In genomic region chr6:4299476-4299875, GRCh38 we compare ENCODE assay signal across 25 cellular contexts.
DNase-seq lines count a peak whose midpoint lies in the region; ATAC-seq and TF ChIP-seq lines count a peak whose summit lies in the region.
"Had no signal": no experiment of that assay in that cellular context is flagged by ENCODE, and none has a peak within 500 bp of the region (broad histone marks: within the 10 kb centered on the region; RNA-seq: fewer than 3 reads in every experiment).

No MANE protein-coding gene starts in this region.

- WGBS in GM23248 (ENCODE audit: low coverage in 1 of 2, low lambda C conversion rate in 2 of 2, missing lambda C conversion rate in 2 of 2), 2 experiments = 83 to 91% methylated on average over 4 of the region's 4 CpGs

- H3K9ac ChIP-seq in GM23248 = no peak overlapping the region
- H3K9ac ChIP-seq: BLaER1 treated with 17β-estradiol and CSF1 and Interleukin-3, amounts not matched to agents 10 nM and 100 nM had no signal

- H3F3A ChIP-seq in GM23248 (ENCODE audit: insufficient read depth) (no peaks in the 10 kb centered on the region), PC-9 (ENCODE audit: insufficient read depth, low read depth) (no peaks in the 10 kb centered on the region)

- H3K36me3 ChIP-seq in GM23248 (ENCODE audit: low read depth) (no peaks in the 10 kb centered on the region), PC-9 (ENCODE audit: low read depth) (no peaks in the 10 kb centered on the region)
- H3K36me3 ChIP-seq in CD8-positive, alpha-beta T cell (ENCODE audit: insufficient read depth, low read length) = no peaks in the 10 kb centered on the region
- H3K36me3 ChIP-seq: BLaER1 treated with 17β-estradiol and CSF1 and Interleukin-3, amounts not matched to agents 10 nM and 100 nM; esophagus squamous epithelium; Peyer's patch; vagina had no signal

- H3K27ac ChIP-seq in GM23248 (no peak overlapping the region), PC-9 (peak overlapping the region; percentile 54), coronary artery (no peak overlapping the region)
- H3K27ac ChIP-seq in CD8-positive, alpha-beta T cell (ENCODE audit: low read depth, low read length) = no peak overlapping the region
- H3K27ac ChIP-seq: BLaER1 treated with 17β-estradiol and CSF1 and Interleukin-3, amounts not matched to agents 10 nM and 100 nM; vagina had no signal

- H3K4me1 ChIP-seq in GM23248 (ENCODE audit: insufficient read depth) (no peaks in the 10 kb centered on the region), PC-9 (replicated peaks; ENCODE audit: insufficient read depth) (0 out of 2 replicates have a peak, but pooled peaks cover 3% of the 10 kb centered on the region)
- no peaks in the 10 kb centered on the region for H3K4me1 ChIP-seq in CD8-positive, alpha-beta T cell (ENCODE audit: insufficient read depth, low read length)
- H3K4me1 ChIP-seq: vagina had no signal

- H3K4me1 Mint-ChIP-seq in CD8-positive, alpha-beta T cell (ENCODE audit: low read depth) = no peaks in the 10 kb centered on the region
- H3K4me1 Mint-ChIP-seq in immature natural killer cell = no peaks in the 10 kb centered on the region
- H3K4me1 Mint-ChIP-seq: activated CD4-positive, alpha-beta T cell treated with anti-CD3 and anti-CD28 coated beads for 36 hours; natural killer cell had no signal

- no peak overlapping the region for H3K4me3 Mint-ChIP-seq in CD8-positive, alpha-beta T cell
- H3K4me3 Mint-ChIP-seq in immature natural killer cell = no peak overlapping the region
- H3K4me3 Mint-ChIP-seq: activated CD4-positive, alpha-beta T cell treated with anti-CD3 and anti-CD28 coated beads for 36 hours; natural killer cell; T-helper 1 cell treated with Interleukin-12 subunit alpha and Interleukin-12 subunit beta and Interleukin-4 antibody, amounts not matched to agents 30 μg/mL and 1 μg/mL, for 36 hours had no signal

- H3K27ac Mint-ChIP-seq in CD8-positive, alpha-beta T cell = no peak overlapping the region
- H3K27ac Mint-ChIP-seq in immature natural killer cell = no peak overlapping the region
- H3K27ac Mint-ChIP-seq: activated CD4-positive, alpha-beta T cell treated with anti-CD3 and anti-CD28 coated beads for 36 hours; natural killer cell; T-helper 1 cell treated with Interleukin-12 subunit alpha and Interleukin-12 subunit beta and Interleukin-4 antibody, amounts not matched to agents 30 μg/mL and 1 μg/mL, for 36 hours had no signal

- H4K20me1 ChIP-seq in GM23248 (ENCODE audit: insufficient read depth) (no peaks in the 10 kb centered on the region), PC-9 (ENCODE audit: insufficient read depth) (no peaks in the 10 kb centered on the region)
- H4K20me1 ChIP-seq: BLaER1 treated with 17β-estradiol and CSF1 and Interleukin-3, amounts not matched to agents 10 nM and 100 nM had no signal

- H2AFZ ChIP-seq in GM23248 (no peak overlapping the region), PC-9 (no peak overlapping the region)

- no peak overlapping the region for H3K4me3 ChIP-seq in GM23248
- H3K4me3 ChIP-seq in PC-9 = no peak overlapping the region
- H3K4me3 ChIP-seq in coronary artery = no peak overlapping the region
- no peak overlapping the region for H3K4me3 ChIP-seq in CD8-positive, alpha-beta T cell (ENCODE audit: low read depth, low read length)
- H3K4me3 ChIP-seq: BLaER1 treated with 17β-estradiol and CSF1 and Interleukin-3, amounts not matched to agents 10 nM and 100 nM; esophagus squamous epithelium; Peyer's patch; smooth muscle cell; vagina had no signal

- ATAC-seq in CD8-positive, alpha-beta T cell = no peak
- ATAC-seq: activated CD4-positive, alpha-beta T cell treated with anti-CD3 and anti-CD28 coated beads for 36 hours; natural killer cell had no signal

- DNase-seq in GM23248 (peak; percentile 32), PC-9 (peak; percentile 48 to 53), coronary artery (ENCODE audit: low spot score) (peak; percentile 33), kidney tubule cell (ENCODE audit: low spot score) (peak; percentile 47), glomerular visceral epithelial cell (ENCODE audit: extremely low spot score) (no peak), immature natural killer cell (no peak), DMS114 treated with DMSO at 0.1 percent for 48 hours (lab: John Stamatoyannopoulos, UW; ENCODE audit: unreplicated experiment) (no peak)
- no peak for DNase-seq in CD8-positive, alpha-beta T cell
- DNase-seq: ACHN; activated CD4-positive, alpha-beta T cell treated with anti-CD3 and anti-CD28 coated beads for 36 hours; activated gamma-delta T cell; effector CD8-positive, alpha-beta T cell; esophagus squamous epithelium; kidney glomerular epithelial cell; mesenchymal stem cell; natural killer cell; NCI-H1694 treated with DMSO at 0.1 percent for 48 hours; NCI-H2171; NCI-H524; stimulated activated CD4-positive, alpha-beta T cell treated with anti-CD3 and anti-CD28 coated beads, Interleukin-2, amount 100 ng/mL, for 24 hours had no signal

- CTCF ChIA-PET in PC-9 (lab: Charles Lee) = no interaction called here
- CTCF ChIA-PET in CD8-positive, alpha-beta T cell (lab: Charles Lee) = no interaction called here

- POLR2A ChIA-PET in PC-9 (lab: Charles Lee; ENCODE audit: unreplicated experiment) = no interaction called here
- POLR2A ChIA-PET in CD8-positive, alpha-beta T cell (lab: Charles Lee) = no interaction called here

- no TSS peak for BruUV-seq in PC-9 (replicated peaks; lab: Mats Ljungman, UMichigan)

- no peaks in the 10 kb centered on the region for H3K79me2 ChIP-seq in GM23248 (ENCODE audit: insufficient read depth)
- H3K79me2 ChIP-seq in PC-9 (ENCODE audit: low read depth) = no peaks in the 10 kb centered on the region

- no peaks in the 10 kb centered on the region for H3K9me3 Mint-ChIP-seq in CD8-positive, alpha-beta T cell
- no peaks in the 10 kb centered on the region for H3K9me3 Mint-ChIP-seq in immature natural killer cell
- H3K9me3 Mint-ChIP-seq: T-helper 1 cell treated with Interleukin-12 subunit alpha and Interleukin-12 subunit beta and Interleukin-4 antibody, amounts not matched to agents 30 μg/mL and 1 μg/mL, for 36 hours had no signal

- TF ChIP-seq CTCF in PC-9 (conservative IDR thresholded peaks at IDR 0.05) (no peak), coronary artery (IDR thresholded peaks at IDR 0.05) (no peak)
- no peak for TF ChIP-seq CTCF in CD8-positive, alpha-beta T cell (IDR thresholded peaks at IDR 0.05)

- H3K9me2 ChIP-seq in GM23248 (ENCODE audit: insufficient read depth) (peaks cover 5% of the 10 kb centered on the region; the same call in 1 of the 2 replicates), PC-9 (ENCODE audit: insufficient read depth) (no peaks in the 10 kb centered on the region)

- intact Hi-C loops in PC-9 (cut with micrococcal nuclease; ENCODE audit: unreplicated experiment) = no loop called here
- intact Hi-C loops in CD8-positive, alpha-beta T cell (cut with DNase I, micrococcal nuclease) = no loop called here

- H3K36me3 Mint-ChIP-seq in CD8-positive, alpha-beta T cell = no peaks in the 10 kb centered on the region
- no peaks in the 10 kb centered on the region for H3K36me3 Mint-ChIP-seq in immature natural killer cell
- H3K36me3 Mint-ChIP-seq: natural killer cell had no signal

- no peaks in the 10 kb centered on the region for H3K9me3 ChIP-seq in GM23248 (ENCODE audit: low read depth)
- H3K9me3 ChIP-seq in PC-9 (ENCODE audit: insufficient read depth, low read depth) = no peaks in the 10 kb centered on the region
- no peaks in the 10 kb centered on the region for H3K9me3 ChIP-seq in CD8-positive, alpha-beta T cell (ENCODE audit: low read length)
- H3K9me3 ChIP-seq: esophagus squamous epithelium, Peyer's patch, vagina had no signal

- H3K4me2 ChIP-seq in GM23248 (ENCODE audit: unreplicated experiment) = no peak overlapping the region
- no peak overlapping the region for H3K4me2 ChIP-seq in PC-9
- H3K4me2 ChIP-seq: smooth muscle cell had no signal

- H3K27me3 ChIP-seq in GM23248 (replicated peaks; ENCODE audit: insufficient read depth) (no peaks in the 10 kb centered on the region), PC-9 (ENCODE audit: insufficient read depth, low read depth) (no peaks in the 10 kb centered on the region)
- H3K27me3 ChIP-seq in CD8-positive, alpha-beta T cell (ENCODE audit: insufficient read depth, low read length) = peaks cover 3% of the 10 kb centered on the region
- H3K27me3 ChIP-seq: BLaER1 treated with 17β-estradiol and CSF1 and Interleukin-3, amounts not matched to agents 10 nM and 100 nM; esophagus squamous epithelium; Peyer's patch; vagina had no signal

- in situ Hi-C loops in GM23248 (cut with MboI) = no loop called here

- peaks cover 2% of the 10 kb centered on the region for H3K27me3 Mint-ChIP-seq in CD8-positive, alpha-beta T cell (ENCODE audit: low read depth)
- peaks cover 0 to 6% (median 3%) of the 10 kb centered on the region in 3 donors for H3K27me3 Mint-ChIP-seq in immature natural killer cell (ENCODE audit: low read depth in 3 of 3)

Comparison
In these comparisons a context has a peak if more than half of its experiments do, and no peak if none do; other contexts are left out.
1. DNase-seq: peak in GM23248 (single experiment), PC-9 (2 of 2), coronary artery (single experiment) and kidney tubule cell (single experiment); none in CD8-positive, alpha-beta T cell (0 of 7), glomerular visceral epithelial cell (single experiment), immature natural killer cell (0 of 3) and DMS114 treated with DMSO at 0.1 percent for 48 hours (single experiment).